9 cellular contexts compared by ENCODE assay signal in genomic region chr12:77062846-77063461, GRCh38. TPM values are rescaled to one million over a fixed set of nuclear protein-coding genes. Genes with fewer than 3 reads are reported as not detected.
DNase-seq lines count a peak whose midpoint lies in the region; ATAC-seq and TF ChIP-seq lines count a peak whose summit lies in the region.
"Had no signal": no experiment of that assay in that cellular context is flagged by ENCODE, and none has a peak within 500 bp of the region (broad histone marks: within the 10 kb centered on the region; RNA-seq: fewer than 3 reads in every experiment).

No MANE protein-coding gene starts in this region.

- H3K27ac ChIP-seq in thoracic aorta: no peak overlapping the region

- TF ChIP-seq CTCF in brain (conservative IDR thresholded peaks at IDR 0.05) (no peak), thoracic aorta (IDR thresholded peaks at IDR 0.05) (no peak)

- in situ Hi-C loops in KBM-7 (cut with MboI; ENCODE audit: low pct_unique_long_range_greater_than_20kb, low sequenced_read_pairs): no loop called here

- no peaks in the 10 kb centered on the region for H3K9me3 Mint-ChIP-seq in brain

- H3K4me1 Mint-ChIP-seq in brain: peaks cover 40% of the 10 kb centered on the region

- H3K36me3 Mint-ChIP-seq in brain: peaks cover 8% of the 10 kb centered on the region

- H3K36me3 ChIP-seq in thoracic aorta: no peaks in the 10 kb centered on the region

- peak overlapping the region; percentile 40 for H3K4me3 ChIP-seq in thoracic aorta

- peaks cover 6% of the 10 kb centered on the region for H3K27me3 Mint-ChIP-seq in brain

- H3K27me3 ChIP-seq in thoracic aorta (replicated peaks; ENCODE audit: insufficient read depth): no peaks in the 10 kb centered on the region

- ATAC-seq in GM19324 (IDR thresholded peaks at IDR 0.05; ENCODE audit: low FRiP score, unreplicated experiment) (peak; percentile 29), HG03342 (IDR thresholded peaks at IDR 0.05; ENCODE audit: unreplicated experiment) (peak; percentile 25), thoracic aorta (ENCODE audit: insufficient number of reproducible peaks, low FRiP score, low read depth) (no peak)
- ATAC-seq: HCT116 had no signal

- H3K4me1 ChIP-seq in thoracic aorta (ENCODE audit: control insufficient read depth in 1 of 2, low read depth in 2 of 2): peaks cover 5 to 12% of the 10 kb centered on the region in 2 donors

- H3K4me3 Mint-ChIP-seq in brain: peak overlapping the region; percentile 59 to 86 (median 69)

- H3K27ac Mint-ChIP-seq in brain: peak overlapping the region in 4 of 5 experiments; percentile 9 to 66 (median 52)

- no peaks in the 10 kb centered on the region for H3K9me3 ChIP-seq in thoracic aorta

- DNase-seq in COLO668 (lab: John Stamatoyannopoulos, UW; ENCODE audit: unreplicated experiment): peak; percentile 78
- no peak for DNase-seq in thoracic aorta (ENCODE audit: low spot score)
- no peak for DNase-seq in medulla oblongata (ENCODE audit: extremely low spot score)
- no peak for DNase-seq in KBM-7
- DNase-seq in NCI-H2227 (lab: John Stamatoyannopoulos, UW; ENCODE audit: unreplicated experiment): no peak

RNA-seq across cellular contexts. Expression of gene E2F7, which starts 2.4 kb away (rescaled TPM):
- polyA plus RNA-seq in brain (ENCODE audit: insufficient read depth, low read depth, low replicate concordance): 11.3 TPM
- not detected for total RNA-seq in thoracic aorta
